In the genomic region with DNA sequence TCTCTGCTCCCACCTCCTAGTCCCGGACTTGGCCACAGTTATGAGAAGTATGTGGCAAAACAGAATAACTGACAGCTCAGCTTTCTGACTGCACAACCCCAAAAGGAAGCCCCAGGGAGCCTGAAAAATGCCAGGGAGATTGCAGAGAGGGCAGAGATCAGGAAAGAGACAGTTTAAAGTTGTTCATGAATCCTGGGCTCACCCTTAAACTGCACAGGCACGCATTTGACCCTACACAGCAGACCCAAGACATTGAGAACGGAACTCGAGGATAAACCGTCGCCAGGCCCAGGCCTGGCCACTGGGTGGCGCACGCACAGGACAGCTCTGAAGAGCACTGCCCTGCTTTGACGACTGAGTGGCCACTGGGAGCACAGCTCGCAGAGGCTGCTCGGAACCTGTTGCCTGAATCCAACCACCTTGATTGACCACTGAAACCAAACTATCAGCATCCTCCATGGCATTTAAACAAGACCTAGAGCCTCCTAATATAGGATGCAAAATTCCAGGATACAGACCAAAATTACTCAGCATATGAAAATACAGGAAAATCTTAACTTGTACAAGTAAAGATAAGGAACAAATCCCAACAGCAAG, we compare ENCODE assay signal across 8 cellular contexts.
DNase-seq lines count a peak whose midpoint lies in the region; ATAC-seq, FAIRE-seq and TF ChIP-seq lines count a peak whose summit lies in the region.

No MANE protein-coding gene starts in this region.

- ATAC-seq in GM12878 (peak; percentile 95), GM21723 (IDR thresholded peaks at IDR 0.05; ENCODE audit: unreplicated experiment) (no peak), HG03439 (IDR thresholded peaks at IDR 0.05; ENCODE audit: unreplicated experiment) (no peak)

- SMC1A ChIA-PET in GM12878 (lab: Charles Lee; ENCODE audit: uncharacterized antibody, unreplicated experiment) = no interaction called here

- in situ Hi-C loops in GM12878 (cut with MboI) = no loop called here

- H3K4me1 ChIP-seq in SJCRH30 (no peaks in the 10 kb centered on the region; the same call in 1 of the 2 replicates), GM12878 (ENCODE audit: control insufficient read depth, insufficient read depth, low read length) (no peaks in the 10 kb centered on the region)

- no peak overlapping the region for H3K9ac ChIP-seq in GM12878 (ENCODE audit: control insufficient read depth, insufficient read depth, low read length)

- peak; percentile 37 for TF ChIP-seq RAD21 in GM12878 (IDR thresholded peaks at IDR 0.05; ENCODE audit: insufficient read depth, low read depth, low read length)

- BruUV-seq in GM12878 (replicated peaks; lab: Mats Ljungman, UMichigan) = no TSS peak

- WGBS in GM12878 (ENCODE audit: insufficient coverage, insufficient replicate concordance, low lambda C conversion rate, missing lambda C conversion rate) = under 1% methylated on average over 10 of the region's 11 CpGs

- DNase-seq in D341Med (ENCODE audit: low spot score) = peak; percentile 87
- DNase-seq in HT-29 (ENCODE audit: low spot score) = peak; percentile 86
- DNase-seq in SJCRH30 = peak; percentile 39 to 66
- no peak for DNase-seq in GM12878 (ENCODE audit: low read depth, low spot score)
- DNase-seq in inferior parietal cortex (ENCODE audit: extremely low spot score) = peak; percentile 43
- DNase-seq in stimulated activated CD4-positive, alpha-beta T cell treated with anti-CD3 and anti-CD28 coated beads, Interleukin-2, amount 100 ng/mL, for 48 hours = peak; percentile 52 to 53

- peak; percentile 66 to 91 (median 90) for TF ChIP-seq CTCF in GM12878 (IDR thresholded peaks at IDR 0.05 in 2 of 3, conservative IDR thresholded peaks at IDR 0.05 in 1 of 3; ENCODE audit: control insufficient read depth in 2 of 3, extremely low read depth in 1 of 3, insufficient read depth in 1 of 3, low read depth in 3 of 3, low read length in 3 of 3)

- H3K27me3 ChIP-seq in SJCRH30 (no peaks in the 10 kb centered on the region), GM12878 (replicated peaks in 1 of 2; ENCODE audit: control insufficient read depth in 2 of 2, insufficient read depth in 2 of 2, low read length in 1 of 2) (no peaks in the 10 kb centered on the region)

- no peaks in the 10 kb centered on the region for H4K20me1 ChIP-seq in GM12878 (ENCODE audit: control insufficient read depth, insufficient read depth)

- CTCF ChIA-PET in GM12878 (lab: Yijun Ruan, JAX) = interaction anchor here (0.6 to 3.3 kb wide), 5 partner anchors 8 to 405 kb away, joined by 3 to 12 read pairs (median 5); no protein-coding TSS in a partner anchor

- H3K27ac ChIP-seq in SJCRH30 (no peak overlapping the region), GM12878 (ENCODE audit: control insufficient read depth, insufficient read depth) (no peak overlapping the region)

- H3K9me3 ChIP-seq in SJCRH30 (replicated peaks) = no peaks in the 10 kb centered on the region
- H3K9me3 ChIP-seq in GM12878 (replicated peaks; ENCODE audit: control insufficient read depth, insufficient read depth, low read length) = no peaks in the 10 kb centered on the region

- H3K36me3 ChIP-seq in SJCRH30 (no peaks in the 10 kb centered on the region), GM12878 (ENCODE audit: control insufficient read depth in 2 of 2, insufficient read depth in 2 of 2, low read length in 1 of 2) (no peaks in the 10 kb centered on the region)

- no peak overlapping the region for H3K4me3 ChIP-seq in SJCRH30
- no peak overlapping the region for H3K4me3 ChIP-seq in GM12878

- H3K79me2 ChIP-seq in GM12878 (ENCODE audit: control insufficient read depth, insufficient read depth, low read length) = no peaks in the 10 kb centered on the region

- intact Hi-C loops in GM12878 (cut with micrococcal nuclease; ENCODE audit: unreplicated experiment) = loop anchor here (1.0 kb wide), 1 partner anchor 75 kb away; no protein-coding TSS in a partner anchor

- H2AFZ ChIP-seq in GM12878 (ENCODE audit: control insufficient read depth, low read depth, low read length) = no peak overlapping the region

- RAD21 ChIA-PET in GM12878 (lab: Charles Lee; ENCODE audit: unreplicated experiment) = interaction anchor here (0.7 kb wide), 1 partner anchor 95 kb away, joined by 3 read pairs; no protein-coding TSS in a partner anchor

- POLR2A ChIA-PET in GM12878 (lab: Charles Lee) = no interaction called here

- no peak for TF ChIP-seq POLR2A in GM12878 (IDR thresholded peaks at IDR 0.05; ENCODE audit: low read depth, low read length)

- TF ChIP-seq EP300 in GM12878 (IDR thresholded peaks at IDR 0.05; ENCODE audit: borderline replicate concordance in 1 of 2, control insufficient read depth in 1 of 2, low read depth in 2 of 2, low read length in 2 of 2) = no peak

- FAIRE-seq in GM12878 (lab: Jason Lieb, UNC) = peak; percentile 86

- H3K4me2 ChIP-seq in GM12878 (ENCODE audit: control insufficient read depth, insufficient read depth) = no peak overlapping the region

TF ChIP-seq in GM12878, 131 proteins besides CTCF, POLR2A, EP300 and RAD21:
- TF ChIP-seq RFX5 (IDR thresholded peaks at IDR 0.05; ENCODE audit: low read depth, low read length) = no peak
- TF ChIP-seq SMC3 (IDR thresholded peaks at IDR 0.05; ENCODE audit: borderline replicate concordance, low read length) = peak; percentile 61
